In the genomic region with DNA sequence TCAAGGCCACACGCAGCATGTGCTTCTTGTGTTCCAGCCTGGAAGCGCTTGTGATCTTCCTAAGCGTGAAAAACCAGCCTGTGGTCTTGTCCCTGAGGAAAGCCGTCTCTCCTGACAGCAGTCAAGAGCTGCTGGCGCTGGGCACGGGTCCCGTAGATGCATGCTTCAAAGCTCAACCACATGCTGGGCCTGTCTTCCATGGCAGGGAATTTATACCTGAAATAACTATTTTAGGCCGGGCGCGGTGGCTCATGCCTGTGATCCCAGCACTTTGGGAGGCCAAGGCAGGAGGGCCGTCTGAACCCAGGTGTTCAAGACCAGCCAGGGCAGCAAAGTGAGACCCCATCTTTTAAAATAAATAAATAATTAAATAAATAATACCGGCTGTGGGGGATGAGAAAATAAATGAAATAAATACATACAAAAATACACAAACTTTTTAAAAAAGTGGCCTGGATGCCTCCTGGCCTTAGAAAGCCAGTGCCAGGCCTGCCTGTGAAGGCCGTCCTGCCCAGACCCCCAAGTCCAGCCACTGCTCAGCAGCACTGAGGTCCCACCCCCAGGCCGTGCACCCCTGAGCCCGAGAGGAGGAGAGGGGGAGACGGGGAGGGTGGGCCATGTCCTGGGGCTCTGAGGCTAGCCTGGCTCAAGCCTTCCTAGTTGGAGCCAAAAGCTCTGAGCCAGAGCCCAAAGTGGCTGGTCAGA, we compare ENCODE assay signal across 19 cellular contexts. TPM values are rescaled to one million over a fixed set of nuclear protein-coding genes. Genes with fewer than 3 reads are reported as not detected.
A peak's percentile ranks its signal among the peaks of the same experiment; 100 is the strongest.
DNase-seq lines count a peak whose midpoint lies in the region; ATAC-seq and TF ChIP-seq lines count a peak whose summit lies in the region.
"Had no signal": no experiment of that assay in that cellular context is flagged by ENCODE, and none has a peak within 500 bp of the region (broad histone marks: within the 10 kb centered on the region; RNA-seq: fewer than 3 reads in every experiment).

No MANE protein-coding gene starts in this region.

- H3K4me1 ChIP-seq in lower lobe of right lung (no peaks in the 10 kb centered on the region), spleen (peaks cover 0 to 9% (median 3%) of the 10 kb centered on the region in 6 donors)
- H3K4me1 ChIP-seq: Peyer's patch had no signal

- intact Hi-C loops in lower lobe of right lung (cut with DNase I): no loop called here
- intact Hi-C loops in spleen (cut with DNase I; ENCODE audit: low total_unique reads): no loop called here

- DNase-seq in activated CD4-positive, alpha-beta T cell treated with anti-CD3 and anti-CD28 coated beads for 48 hours: peak; percentile 0
- no peak for DNase-seq in activated CD4-positive, alpha-beta T cell treated with anti-CD3 and anti-CD28 coated beads, Interleukin-2, amount 50 U/mL, for 1 hour
- DNase-seq in cerebellar cortex (ENCODE audit: low spot score): peak; percentile 77
- DNase-seq in lower lobe of right lung: peak; percentile 30
- peak; percentile 44 for DNase-seq in spleen
- DNase-seq in activated gamma-delta T cell treated with Interleukin-2 at 50 U/mL for 16 hours: no peak
- no peak for DNase-seq in ACHN
- no peak for DNase-seq in D341Med (ENCODE audit: low spot score)
- DNase-seq: COR-L47, H9, NCI-H1092 treated with DMSO at 0.1 percent for 48 hours, NCI-H187, NCI-H510A treated with DMSO at 0.1 percent for 48 hours, Peyer's patch had no signal

- TF ChIP-seq POLR2A in spleen (IDR thresholded peaks at IDR 0.05): no peak

- in situ Hi-C loops in ACHN (cut with HindIII; ENCODE audit: low pct_ligation_motif_present, low pct_unique_long_range_greater_than_20kb, low sequenced_read_pairs): no loop called here

- H3K27me3 ChIP-seq in lower lobe of right lung (ENCODE audit: low read depth) (no peaks in the 10 kb centered on the region), spleen (replicated peaks in 1 of 7) (no peaks in the 10 kb centered on the region)
- H3K27me3 ChIP-seq: Peyer's patch had no signal

- H3K27ac ChIP-seq in lower lobe of right lung (no peak overlapping the region), spleen (no peak overlapping the region)
- H3K27ac ChIP-seq: 22Rv1, C4-2B, KMS-11, Peyer's patch had no signal

- TF ChIP-seq CTCF in lower lobe of right lung (IDR thresholded peaks at IDR 0.05): no peak
- TF ChIP-seq CTCF in spleen (IDR thresholded peaks at IDR 0.05 in 8 of 11, conservative IDR thresholded peaks at IDR 0.05 in 3 of 11): no peak

- H3K9me3 ChIP-seq in lower lobe of right lung (no peaks in the 10 kb centered on the region), spleen (no peaks in the 10 kb centered on the region)
- H3K9me3 ChIP-seq: Peyer's patch had no signal

- H3K4me3 ChIP-seq in lower lobe of right lung: no peak overlapping the region
- H3K4me3 ChIP-seq in spleen: no peak overlapping the region
- H3K4me3 ChIP-seq: GM12878, Peyer's patch had no signal

- peaks cover 97% of the 10 kb centered on the region for H3K36me3 ChIP-seq in lower lobe of right lung
- peaks cover 3 to 100% (median 91%) of the 10 kb centered on the region in 6 donors for H3K36me3 ChIP-seq in spleen

- ATAC-seq in lower lobe of right lung: no peak
- ATAC-seq: GM12878, HepG2 had no signal

- WGBS in spleen, 5 donors: 90 to 98% (median 93%) methylated on average over 10 to 16 of the region's 16 CpGs

RNA-seq across cellular contexts. Expression of a gene that starts 10.4 kb away (rescaled TPM):
- total RNA-seq in lower lobe of right lung (224 TPM), spleen (100 to 1,000 TPM in 6 of 7 donors, 10 to 100 TPM in 1; 89.0 to 131 (median 116) TPM)
- 10 to 100 TPM; 28.1 to 47.4 (median 37.5) TPM for polyA plus RNA-seq in spleen

RNA-seq across cellular contexts. Expression of a gene that starts 58.7 kb away (rescaled TPM):
- total RNA-seq in lower lobe of right lung: 4.0 TPM
- 1 to 10 TPM in 6 of 7 donors, under 1 TPM in 1; 0.69 to 7.1 (median 1.6) TPM for total RNA-seq in spleen
- 10 to 100 TPM in 1 of 3 donors, 1 to 10 TPM in 2; 1.7 to 13.5 (median 8.7) TPM for polyA plus RNA-seq in spleen

Comparison
In these comparisons a context has a peak if more than half of its experiments do, and no peak if none do; other contexts are left out.
1. DNase-seq: peak in activated CD4-positive, alpha-beta T cell treated with anti-CD3 and anti-CD28 coated beads for 48 hours (single experiment), cerebellar cortex (single experiment), lower lobe of right lung (single experiment) and spleen (single experiment); none in activated CD4-positive, alpha-beta T cell treated with anti-CD3 and anti-CD28 coated beads, Interleukin-2, amount 50 U/mL, for 1 hour (single experiment), activated gamma-delta T cell treated with Interleukin-2 at 50 U/mL for 16 hours (single experiment), ACHN (single experiment) and D341Med (single experiment).